Comparison of ENCODE assay signal across 22 cellular contexts in the genomic region with DNA sequence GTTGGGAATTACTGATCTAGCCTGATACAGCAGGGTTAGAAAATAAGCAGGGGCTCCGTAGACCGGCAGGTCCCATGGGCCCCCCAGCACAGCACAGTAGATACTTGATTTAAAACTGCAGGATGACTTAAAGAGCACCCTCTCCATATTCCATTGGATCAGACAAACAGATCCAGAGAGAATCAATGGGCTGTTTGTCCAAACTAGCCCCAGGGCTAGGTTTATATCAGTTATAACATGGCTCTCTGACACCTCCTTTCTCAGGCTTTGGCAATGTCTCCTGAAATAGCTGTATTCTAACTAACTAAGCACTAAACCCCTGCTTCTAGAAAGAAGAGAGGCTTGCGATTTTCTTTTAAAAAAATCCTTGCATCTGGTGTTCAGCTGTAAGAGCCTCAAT.
DNase-seq lines count a peak whose midpoint lies in the region; ATAC-seq and TF ChIP-seq lines count a peak whose summit lies in the region.
"Had no signal": no experiment of that assay in that cellular context is flagged by ENCODE, and none has a peak within 500 bp of the region (broad histone marks: within the 10 kb centered on the region; RNA-seq: fewer than 3 reads in every experiment).

No MANE protein-coding gene starts in this region.

- H3K36me3 Mint-ChIP-seq in MCF 10A (ENCODE audit: insufficient read depth, unreplicated experiment), result peaks cover 1% of the 10 kb centered on the region
- H3K36me3 Mint-ChIP-seq: CD8-positive, alpha-beta T cell had no signal

- no peaks in the 10 kb centered on the region for H3K27me3 Mint-ChIP-seq in MCF 10A (ENCODE audit: insufficient read depth, unreplicated experiment)

- H3K4me3 ChIP-seq in mammary epithelial cell (replicated peaks in 1 of 3; ENCODE audit: insufficient read depth in 1 of 3, low read depth in 2 of 3, low read length in 3 of 3) (no peak overlapping the region), esophagus muscularis mucosa (no peak overlapping the region)
- H3K4me3 ChIP-seq: A549; BLaER1 treated with 17β-estradiol and CSF1 and Interleukin-3, amounts not matched to agents 10 nM and 100 nM; GM12878 had no signal

- TF ChIP-seq EP300 in esophagus muscularis mucosa (IDR thresholded peaks at IDR 0.05), result no peak

- no peaks in the 10 kb centered on the region for H3K79me2 ChIP-seq in mammary epithelial cell (ENCODE audit: insufficient read depth, low read length)

- H3K27ac ChIP-seq in mammary epithelial cell (ENCODE audit: insufficient read depth, low read depth, low read length) (no peak overlapping the region), esophagus muscularis mucosa (replicated peaks in 1 of 4) (no peak overlapping the region)
- H3K27ac ChIP-seq: 22Rv1; A549; BLaER1 treated with 17β-estradiol and CSF1 and Interleukin-3, amounts not matched to agents 10 nM and 100 nM; C4-2B had no signal

- 98% methylated on average over 3 of the region's 3 CpGs for WGBS in mammary epithelial cell (ENCODE audit: low coverage, missing lambda C conversion rate)
- 77% methylated on average over 3 of the region's 3 CpGs for WGBS in esophagus muscularis mucosa

- peaks cover 25% of the 10 kb centered on the region for H3K4me1 Mint-ChIP-seq in MCF 10A (ENCODE audit: insufficient read depth, unreplicated experiment)
- H3K4me1 Mint-ChIP-seq: B cell had no signal

- no peak overlapping the region for H3K27ac Mint-ChIP-seq in MCF 10A (ENCODE audit: low read depth, unreplicated experiment)
- H3K27ac Mint-ChIP-seq: B cell; CD4-positive, alpha-beta T cell; CD8-positive, alpha-beta T cell had no signal

- peaks cover 6% of the 10 kb centered on the region for H3K9me3 Mint-ChIP-seq in MCF 10A (ENCODE audit: unreplicated experiment)

- DNase-seq in mammary epithelial cell, result peak; percentile 24
- DNase-seq in MCF 10A (ENCODE audit: unreplicated experiment), result no peak
- peak; percentile 26 for DNase-seq in esophagus muscularis mucosa (ENCODE audit: extremely low spot score)
- DNase-seq in T1000 (lab: John Stamatoyannopoulos, UW), result no peak
- DNase-seq: AML-193; CD4-positive, alpha-beta T cell; CD8-positive, alpha-beta T cell; COR-L47; DMS 273 treated with DMSO at 0.1 percent for 48 hours; DMS153; DMS53; DMS79; DND-41; EL; GDM1 had no signal

- H3K4me2 ChIP-seq in mammary epithelial cell (ENCODE audit: insufficient read depth, low read depth, low read length), result no peak overlapping the region
- H3K4me2 ChIP-seq: A549; BLaER1 treated with 17β-estradiol and CSF1 and Interleukin-3, amounts not matched to agents 10 nM and 100 nM had no signal

- no peaks in the 10 kb centered on the region for H3K36me3 ChIP-seq in mammary epithelial cell (ENCODE audit: insufficient read depth, low read length)
- H3K36me3 ChIP-seq in esophagus muscularis mucosa, result no peaks in the 10 kb centered on the region
- H3K36me3 ChIP-seq: BLaER1 treated with 17β-estradiol and CSF1 and Interleukin-3, amounts not matched to agents 10 nM and 100 nM had no signal

- dilution Hi-C loops in mammary epithelial cell (cut with HindIII; ENCODE audit: low sequenced_read_pairs), result no loop called here

- no TSS peak for BruUV-seq in mammary epithelial cell (replicated peaks; lab: Mats Ljungman, UMichigan)
- BruUV-seq in MCF 10A (replicated peaks; lab: Mats Ljungman, UMichigan), result no TSS peak

- CTCF ChIA-PET in mammary epithelial cell (lab: Charles Lee; ENCODE audit: low non-redundant PET), result no interaction called here
- CTCF ChIA-PET in MCF 10A (lab: Yijun Ruan, JAX), result interaction anchor here (0.7 to 0.9 kb wide), 3 partner anchors 23 to 65 kb away, joined by 3 to 4 read pairs (median 3); no protein-coding TSS in a partner anchor

- no peak for TF ChIP-seq POLR2A in esophagus muscularis mucosa (IDR thresholded peaks at IDR 0.05; ENCODE audit: low read depth)

- no peak overlapping the region for H2AFZ ChIP-seq in mammary epithelial cell (ENCODE audit: low read depth, low read length)

- H3K4me1 ChIP-seq in mammary epithelial cell (ENCODE audit: insufficient read depth, low read length) (peaks cover 13% of the 10 kb centered on the region), esophagus muscularis mucosa (no peaks in the 10 kb centered on the region)
- H3K4me1 ChIP-seq: A549; BLaER1 treated with 17β-estradiol and CSF1 and Interleukin-3, amounts not matched to agents 10 nM and 100 nM had no signal

- H4K20me1 ChIP-seq in mammary epithelial cell (ENCODE audit: insufficient read depth, low read length), result no peaks in the 10 kb centered on the region
- H4K20me1 ChIP-seq: BLaER1 treated with 17β-estradiol and CSF1 and Interleukin-3, amounts not matched to agents 10 nM and 100 nM had no signal

- H3K27me3 ChIP-seq in mammary epithelial cell (ENCODE audit: insufficient read depth, low read length), result no peaks in the 10 kb centered on the region
- H3K27me3 ChIP-seq in esophagus muscularis mucosa, result no peaks in the 10 kb centered on the region
- H3K27me3 ChIP-seq: BLaER1 treated with 17β-estradiol and CSF1 and Interleukin-3, amounts not matched to agents 10 nM and 100 nM had no signal

- POLR2A ChIA-PET in MCF 10A (lab: Yijun Ruan, JAX), result no interaction called here

- intact Hi-C loops in mammary epithelial cell (cut with micrococcal nuclease), result no loop called here
- intact Hi-C loops in MCF 10A (cut with micrococcal nuclease), result no loop called here
- intact Hi-C loops in esophagus muscularis mucosa (cut with DNase I), result no loop called here

- in situ Hi-C loops in mammary epithelial cell (cut with MboI; ENCODE audit: low sequenced_read_pairs in 2 of 2), result no loop called here

- H3K9me3 ChIP-seq in mammary epithelial cell (replicated peaks; ENCODE audit: insufficient read depth, low read length) (peaks cover 1% of the 10 kb centered on the region), esophagus muscularis mucosa (peaks cover 0 to 16% (median 4%) of the 10 kb centered on the region in 4 donors)

- no peak overlapping the region for H3K4me3 Mint-ChIP-seq in MCF 10A (ENCODE audit: unreplicated experiment)
- H3K4me3 Mint-ChIP-seq: B cell; CD4-positive, alpha-beta T cell; CD8-positive, alpha-beta T cell had no signal

- TF ChIP-seq CTCF in mammary epithelial cell (conservative IDR thresholded peaks at IDR 0.05 in 1 of 2, IDR thresholded peaks at IDR 0.05 in 1 of 2; ENCODE audit: extremely low read depth in 1 of 2, insufficient read depth in 1 of 2, low read depth in 1 of 2, low read length in 2 of 2) (no peak), MCF 10A (IDR thresholded peaks at IDR 0.05; ENCODE audit: unreplicated experiment) (no peak), esophagus muscularis mucosa (IDR thresholded peaks at IDR 0.05) (no peak)

- ATAC-seq in GM21528 (IDR thresholded peaks at IDR 0.05; ENCODE audit: low FRiP score, unreplicated experiment), result no peak
- ATAC-seq: A549; CD8-positive, alpha-beta T cell; GM12878 had no signal

- H3K9ac ChIP-seq in mammary epithelial cell (ENCODE audit: insufficient read depth, low read length), result no peak overlapping the region
- H3K9ac ChIP-seq: BLaER1 treated with 17β-estradiol and CSF1 and Interleukin-3, amounts not matched to agents 10 nM and 100 nM had no signal

Comparison
In these comparisons a context has a peak if more than half of its experiments do, and no peak if none do; other contexts are left out.
1. DNase-seq: peak in mammary epithelial cell (single experiment) and esophagus muscularis mucosa (single experiment); none in MCF 10A (single experiment) and T1000 (single experiment).